Comparison of ENCODE assay signal across 1 cellular context in the genomic region with DNA sequence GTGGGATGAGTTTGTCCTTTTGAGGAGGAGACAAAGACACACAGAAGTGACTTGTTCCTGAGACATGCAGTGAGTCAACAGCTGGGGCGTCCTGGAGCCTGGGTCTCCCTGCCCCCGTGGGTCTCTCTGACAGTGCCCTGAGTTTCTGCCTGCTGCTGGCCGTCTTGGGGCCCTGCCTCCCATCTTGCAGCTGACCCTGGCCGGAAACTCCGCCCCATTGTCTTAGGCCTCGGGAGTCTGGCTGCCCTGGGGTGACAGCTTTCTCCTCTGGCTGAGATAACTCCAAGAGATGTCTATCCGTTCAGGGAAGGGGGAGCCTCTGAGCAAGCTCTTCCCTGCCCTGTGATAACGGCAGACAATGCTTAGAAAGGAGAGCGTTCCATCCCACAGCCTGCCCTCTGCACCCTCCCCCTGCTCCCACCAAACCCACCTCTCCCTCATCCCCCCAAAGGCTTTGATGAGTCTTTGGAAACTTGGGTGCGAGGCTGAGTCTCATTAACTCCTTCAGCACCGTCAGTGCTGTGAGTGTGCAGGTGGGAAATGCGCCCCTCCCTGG.
TF ChIP-seq lines count a peak whose summit lies in the region.

No MANE protein-coding gene starts in this region.

TF ChIP-seq in A549, 52 proteins besides CTCF, POLR2A, EP300 and RAD21 (continued from another document):
- TF ChIP-seq PBX3 (IDR thresholded peaks at IDR 0.05) (peak; percentile 25; the same call in 1 of the 2 replicates), MAFK (IDR thresholded peaks at IDR 0.05; ENCODE audit: partially characterized antibody) (no peak), RFX5 (IDR thresholded peaks at IDR 0.05) (no peak), HOXB13 (CRISPR knock-in tag; IDR thresholded peaks at IDR 0.05; ENCODE audit: low read depth) (no peak), CHD2 (IDR thresholded peaks at IDR 0.05; ENCODE audit: low read length, partially characterized antibody) (no peak), NFE2L2 (conservative IDR thresholded peaks at IDR 0.05; ENCODE audit: low read length) (no peak), POLR2AphosphoS2 (conservative IDR thresholded peaks at IDR 0.05; ENCODE audit: low read length) (no peak), CBX8 (IDR thresholded peaks at IDR 0.05) (no peak), ELK1 (IDR thresholded peaks at IDR 0.05; ENCODE audit: low read depth, low read length) (no peak), CEBPB (IDR thresholded peaks at IDR 0.05) (no peak), EHMT2 (IDR thresholded peaks at IDR 0.05; ENCODE audit: low read depth) (no peak), ATOH8 (CRISPR knock-in tag; IDR thresholded peaks at IDR 0.05; ENCODE audit: low read depth) (no peak), FOSL2 (IDR thresholded peaks at IDR 0.05) (peak; percentile 30; the same call in 1 of the 2 replicates), FOSL2 (CRISPR knock-in tag; IDR thresholded peaks at IDR 0.05) (peak; percentile 79), GATA3 (IDR thresholded peaks at IDR 0.05; ENCODE audit: borderline replicate concordance) (peak; percentile 72; the same call in 1 of the 2 replicates), NPAS2 (CRISPR knock-in tag; IDR thresholded peaks at IDR 0.05; ENCODE audit: borderline replicate concordance) (no peak), ZNF302 (CRISPR knock-in tag; IDR thresholded peaks at IDR 0.05) (no peak), JUNB (IDR thresholded peaks at IDR 0.05) (peak; percentile 37; the same call in 1 of the 2 replicates), MAZ (IDR thresholded peaks at IDR 0.05; ENCODE audit: borderline replicate concordance, low read depth, low read length) (no peak), HOXB5 (CRISPR knock-in tag; IDR thresholded peaks at IDR 0.05) (no peak), ZSCAN20 (CRISPR knock-in tag; IDR thresholded peaks at IDR 0.05) (no peak), RNF2 (IDR thresholded peaks at IDR 0.05; ENCODE audit: borderline replicate concordance, low read depth) (no peak), FOSB (CRISPR knock-in tag; IDR thresholded peaks at IDR 0.05) (no peak), HEYL (CRISPR knock-in tag; IDR thresholded peaks at IDR 0.05) (no peak), ZFP36 (IDR thresholded peaks at IDR 0.05; ENCODE audit: borderline replicate concordance, partially characterized antibody) (no peak), KDM5A (IDR thresholded peaks at IDR 0.05) (no peak), EHF (CRISPR knock-in tag; IDR thresholded peaks at IDR 0.05) (no peak), HOXA7 (CRISPR knock-in tag; IDR thresholded peaks at IDR 0.05) (no peak), CBX2 (IDR thresholded peaks at IDR 0.05; ENCODE audit: borderline replicate concordance, low read depth) (no peak)
- TF ChIP-seq, protein P1, sequence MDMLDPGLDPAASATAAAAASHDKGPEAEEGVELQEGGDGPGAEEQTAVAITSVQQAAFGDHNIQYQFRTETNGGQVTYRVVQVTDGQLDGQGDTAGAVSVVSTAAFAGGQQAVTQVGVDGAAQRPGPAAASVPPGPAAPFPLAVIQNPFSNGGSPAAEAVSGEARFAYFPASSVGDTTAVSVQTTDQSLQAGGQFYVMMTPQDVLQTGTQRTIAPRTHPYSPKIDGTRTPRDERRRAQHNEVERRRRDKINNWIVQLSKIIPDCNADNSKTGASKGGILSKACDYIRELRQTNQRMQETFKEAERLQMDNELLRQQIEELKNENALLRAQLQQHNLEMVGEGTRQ (IDR thresholded peaks at IDR 0.05) = no peak
- TF ChIP-seq, protein P2, sequence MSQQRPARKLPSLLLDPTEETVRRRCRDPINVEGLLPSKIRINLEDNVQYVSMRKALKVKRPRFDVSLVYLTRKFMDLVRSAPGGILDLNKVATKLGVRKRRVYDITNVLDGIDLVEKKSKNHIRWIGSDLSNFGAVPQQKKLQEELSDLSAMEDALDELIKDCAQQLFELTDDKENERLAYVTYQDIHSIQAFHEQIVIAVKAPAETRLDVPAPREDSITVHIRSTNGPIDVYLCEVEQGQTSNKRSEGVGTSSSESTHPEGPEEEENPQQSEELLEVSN (IDR thresholded peaks at IDR 0.05; ENCODE audit: borderline replicate concordance, low read depth) = no peak
- TF ChIP-seq, protein P3, sequence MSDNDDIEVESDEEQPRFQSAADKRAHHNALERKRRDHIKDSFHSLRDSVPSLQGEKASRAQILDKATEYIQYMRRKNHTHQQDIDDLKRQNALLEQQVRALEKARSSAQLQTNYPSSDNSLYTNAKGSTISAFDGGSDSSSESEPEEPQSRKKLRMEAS (IDR thresholded peaks at IDR 0.05) = peak; percentile 55; the same call in 1 of the 2 replicates
- TF ChIP-seq, protein P4, sequence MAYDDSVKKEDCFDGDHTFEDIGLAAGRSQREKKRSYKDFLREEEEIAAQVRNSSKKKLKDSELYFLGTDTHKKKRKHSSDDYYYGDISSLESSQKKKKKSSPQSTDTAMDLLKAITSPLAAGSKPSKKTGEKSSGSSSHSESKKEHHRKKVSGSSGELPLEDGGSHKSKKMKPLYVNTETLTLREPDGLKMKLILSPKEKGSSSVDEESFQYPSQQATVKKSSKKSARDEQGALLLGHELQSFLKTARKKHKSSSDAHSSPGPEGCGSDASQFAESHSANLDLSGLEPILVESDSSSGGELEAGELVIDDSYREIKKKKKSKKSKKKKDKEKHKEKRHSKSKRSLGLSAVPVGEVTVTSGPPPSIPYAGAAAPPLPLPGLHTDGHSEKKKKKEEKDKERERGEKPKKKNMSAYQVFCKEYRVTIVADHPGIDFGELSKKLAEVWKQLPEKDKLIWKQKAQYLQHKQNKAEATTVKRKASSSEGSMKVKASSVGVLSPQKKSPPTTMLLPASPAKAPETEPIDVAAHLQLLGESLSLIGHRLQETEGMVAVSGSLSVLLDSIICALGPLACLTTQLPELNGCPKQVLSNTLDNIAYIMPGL (CRISPR knock-in tag; IDR thresholded peaks at IDR 0.05; ENCODE audit: borderline replicate concordance) = no peak
